ENCODE assay signal across 30 cellular contexts in the genomic region with DNA sequence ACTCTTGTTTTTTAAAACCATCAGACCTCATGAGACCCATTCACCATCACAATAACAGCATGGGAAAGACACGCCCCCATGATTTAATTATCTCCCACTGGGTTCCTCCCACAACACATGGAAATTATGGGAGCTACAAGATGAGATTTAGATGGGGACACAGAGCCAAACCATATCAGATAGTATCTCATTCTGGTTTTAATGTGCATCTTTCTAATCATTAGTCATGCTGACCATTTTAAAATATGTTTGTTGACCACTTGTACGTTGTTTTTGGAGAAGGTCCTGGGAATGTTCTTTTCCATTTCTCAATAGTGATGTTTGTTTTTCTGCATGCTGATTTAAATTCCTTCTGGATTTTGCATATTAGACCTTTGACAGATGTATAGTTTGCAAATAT.
"Had no signal": no experiment of that assay in that cellular context is flagged by ENCODE, and none has a peak within 500 bp of the region (broad histone marks: within the 10 kb centered on the region; RNA-seq: fewer than 3 reads in every experiment).

No MANE protein-coding gene starts in this region.

- H3K4me1 ChIP-seq: left lung, lower lobe of right lung, neural progenitor cell, pancreas, prostate gland, sigmoid colon, tibial nerve, vagina had no signal

- H3K27me3 ChIP-seq: left lung, neural progenitor cell, neutrophil, pancreas, tibial nerve, vagina had no signal

- H3K4me1 Mint-ChIP-seq: immature natural killer cell; naive thymus-derived CD8-positive, alpha-beta T cell; nephron progenitor cell; neural progenitor cell; stimulated activated memory B cell treated with anti-CD40 and anti-IgM and Interleukin-4, amounts not matched to agents 10 μg/mL and 1 μg/mL and 100 μg/mL, for 72 hours; stimulated activated naive CD8-positive, alpha-beta T cell treated with anti-CD3 and anti-CD28 coated beads, Interleukin-15, amount 100 ng/mL, for 72 hours had no signal

- H3K4me3 ChIP-seq: left lung, lower lobe of right lung, neural progenitor cell, pancreas, prostate gland, sigmoid colon, smooth muscle cell, tibial nerve, vagina had no signal

- H3K4me3 Mint-ChIP-seq: immature natural killer cell; naive thymus-derived CD8-positive, alpha-beta T cell; nephron progenitor cell; neural progenitor cell; stimulated activated memory B cell treated with anti-CD40 and anti-IgM and Interleukin-4, amounts not matched to agents 10 μg/mL and 1 μg/mL and 100 μg/mL, for 72 hours; stimulated activated naive CD8-positive, alpha-beta T cell treated with anti-CD3 and anti-CD28 coated beads, Interleukin-15, amount 100 ng/mL, for 72 hours; type B pancreatic cell had no signal

- DNase-seq: hypothalamus; immature natural killer cell; kidney; left colon; left lung; lower lobe of right lung; mammary epithelial cell; mesenchymal stem cell; naive thymus-derived CD8-positive, alpha-beta T cell; nephron progenitor cell; pancreas; posterior cingulate gyrus; retina; right cardiac atrium; sigmoid colon; stimulated activated CD4-positive, alpha-beta T cell treated with anti-CD3 and anti-CD28 coated beads, Interleukin-1b, Interleukin-23, amount 100 ng/mL, for 48 hours; stimulated activated CD4-positive, alpha-beta T cell treated with anti-CD3 and anti-CD28 coated beads, Interleukin-2, amount 100 ng/mL, for 48 hours; stimulated activated CD4-positive, alpha-beta T cell treated with anti-CD3 and anti-CD28 coated beads, Interleukin-4, amount 100 ng/mL, for 4 hours; stimulated activated CD8-positive, alpha-beta memory T cell treated with anti-CD3 and anti-CD28 coated beads, Interleukin-4, amount 100 ng/mL, for 48 hours; stimulated activated naive CD4-positive, alpha-beta T cell treated with Interleukin-2 at 50 U/mL for 16 hours; stimulated activated naive CD8-positive, alpha-beta T cell treated with anti-CD3 and anti-CD28 coated beads, Interleukin-15, amount 100 ng/mL, for 72 hours; substantia nigra had no signal

- H3K27ac Mint-ChIP-seq: immature natural killer cell; naive thymus-derived CD8-positive, alpha-beta T cell; nephron progenitor cell; neural progenitor cell; stimulated activated memory B cell treated with anti-CD40 and anti-IgM and Interleukin-4, amounts not matched to agents 10 μg/mL and 1 μg/mL and 100 μg/mL, for 72 hours; type B pancreatic cell had no signal

- H3K9me3 ChIP-seq: lower lobe of right lung, neutrophil, pancreas, prostate gland, sigmoid colon, vagina had no signal

- H3K27me3 Mint-ChIP-seq: naive thymus-derived CD8-positive, alpha-beta T cell; stimulated activated memory B cell treated with anti-CD40 and anti-IgM and Interleukin-4, amounts not matched to agents 10 μg/mL and 1 μg/mL and 100 μg/mL, for 72 hours; stimulated activated naive CD8-positive, alpha-beta T cell treated with anti-CD3 and anti-CD28 coated beads, Interleukin-15, amount 100 ng/mL, for 72 hours; type B pancreatic cell had no signal

- H3K27ac ChIP-seq: left lung, lower lobe of right lung, neural progenitor cell, neutrophil, pancreas, prostate gland, sigmoid colon, tibial nerve, vagina had no signal

- H3K36me3 ChIP-seq: left lung, lower lobe of right lung, neural progenitor cell, neutrophil, pancreas, prostate gland, sigmoid colon, tibial nerve, vagina had no signal

- H3K36me3 Mint-ChIP-seq: immature natural killer cell, neural progenitor cell, type B pancreatic cell had no signal
